ENCODE assay signal across 24 cellular contexts in the genomic region with DNA sequence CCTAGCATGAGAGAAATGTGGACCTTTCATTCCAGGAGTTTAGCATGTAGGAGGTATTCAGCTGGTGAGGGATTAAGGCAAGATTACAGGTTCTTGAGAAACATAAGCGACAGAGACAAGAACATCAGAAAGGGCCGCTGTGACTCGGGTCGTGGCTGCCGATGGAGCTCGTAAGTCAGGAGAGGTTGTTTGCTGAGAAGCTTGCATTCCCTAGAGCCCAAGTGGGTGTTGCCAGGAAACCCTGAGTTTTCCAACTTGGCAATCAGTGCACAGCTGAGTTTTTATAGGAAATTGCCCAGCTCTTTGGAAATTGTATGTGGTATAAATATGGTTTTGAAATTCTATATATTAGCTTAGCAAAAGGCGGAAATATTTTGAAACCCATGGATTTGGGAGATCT. TPM values are rescaled to one million over a fixed set of nuclear protein-coding genes. Genes with fewer than 3 reads are reported as not detected.
DNase-seq lines count a peak whose midpoint lies in the region; ATAC-seq and TF ChIP-seq lines count a peak whose summit lies in the region.
"Had no signal": no experiment of that assay in that cellular context is flagged by ENCODE, and none has a peak within 500 bp of the region (broad histone marks: within the 10 kb centered on the region; RNA-seq: fewer than 3 reads in every experiment).

No MANE protein-coding gene starts in this region.

- H3F3A ChIP-seq in smooth muscle cell (ENCODE audit: low read depth) = no peaks in the 10 kb centered on the region

- H3K9me3 ChIP-seq in smooth muscle cell (replicated peaks; ENCODE audit: low read depth) = no peaks in the 10 kb centered on the region
- H3K9me3 ChIP-seq: prostate gland had no signal

- WGBS in smooth muscle cell (ENCODE audit: low lambda C conversion rate) = 52% methylated on average over 7 of the region's 7 CpGs

- H3K4me2 ChIP-seq in smooth muscle cell = no peak overlapping the region
- H3K4me2 ChIP-seq: neural progenitor cell had no signal

- H3K4me3 ChIP-seq in smooth muscle cell = no peak overlapping the region
- H3K4me3 ChIP-seq: neural progenitor cell, prostate gland had no signal

- intact Hi-C loops in left ventricle myocardium superior (cut with micrococcal nuclease) = no loop called here

- H4K20me1 ChIP-seq in smooth muscle cell (ENCODE audit: low read depth) = no peaks in the 10 kb centered on the region

- H2AFZ ChIP-seq in smooth muscle cell (ENCODE audit: low read depth) = peak overlapping the region; percentile 74
- H2AFZ ChIP-seq: neural progenitor cell had no signal

- no peaks in the 10 kb centered on the region for H3K27me3 ChIP-seq in smooth muscle cell (ENCODE audit: low read depth)
- H3K27me3 ChIP-seq: neural progenitor cell had no signal

- H3K36me3 ChIP-seq in smooth muscle cell (ENCODE audit: low read depth) = no peaks in the 10 kb centered on the region
- H3K36me3 ChIP-seq: neural progenitor cell, prostate gland had no signal

- no peak overlapping the region for H3K9ac ChIP-seq in smooth muscle cell (ENCODE audit: low read depth)
- H3K9ac ChIP-seq: neural progenitor cell had no signal

- H3K27ac ChIP-seq in smooth muscle cell (ENCODE audit: low read depth) = no peak overlapping the region
- H3K27ac ChIP-seq: C4-2B, neural progenitor cell, prostate gland had no signal

- H3K79me2 ChIP-seq in smooth muscle cell (ENCODE audit: low read depth) = no peaks in the 10 kb centered on the region

- ATAC-seq in left ventricle myocardium superior = peak; percentile 71
- ATAC-seq: activated T-helper 17 cell treated with anti-CD3 and anti-CD28 coated beads, Interleukin-2, amount 50 U/mL, for 72 hours; SK-N-SH treated with all-trans-retinoic acid at 6 μM for 48 hours; stimulated activated memory B cell treated with anti-CD40 and anti-IgM and Interleukin-4, amounts not matched to agents 10 μg/mL and 1 μg/mL and 100 μg/mL, for 72 hours; WTC11 had no signal

- no peak for TF ChIP-seq CTCF in smooth muscle cell (IDR thresholded peaks at IDR 0.05; ENCODE audit: borderline replicate concordance, insufficient read depth, poor library complexity, severe bottlenecking)

- DNase-seq in Ammon's horn (ENCODE audit: low spot score) (peak; percentile 65), dermis blood vessel endothelial cell (peak; percentile 26), left ventricle myocardium superior (no peak), smooth muscle cell (lab: John Stamatoyannopoulos, UW; ENCODE audit: unreplicated experiment) (no peak), pons (ENCODE audit: low spot score) (no peak), retina (no peak), kidney tubule cell (ENCODE audit: low spot score) (no peak), DMS79 treated with DMSO at 0.1 percent for 48 hours (lab: John Stamatoyannopoulos, UW) (no peak)
- DNase-seq: ACHN; activated CD4-positive, alpha-beta T cell treated with anti-CD3 and anti-CD28 coated beads, Interleukin-2, amount 50 U/mL, for 4 hours; activated CD8-positive, alpha-beta memory T cell treated with anti-CD3 and anti-CD28 coated beads, Interleukin-2, amount 50 U/mL, for 4 hours; activated naive CD8-positive, alpha-beta T cell treated with anti-CD3 and anti-CD28 coated beads for 36 hours; endodermal cell; H9; NCI-H1417 treated with DMSO at 0.1 percent for 48 hours; RPMI8226; small intestine had no signal

- no peaks in the 10 kb centered on the region for H3K4me1 ChIP-seq in smooth muscle cell (ENCODE audit: low read depth)
- H3K4me1 ChIP-seq: neural progenitor cell, prostate gland had no signal

RNA-seq across cellular contexts. Expression of gene CYP1B1, which starts 46.4 kb away (rescaled TPM):
- 2.7 and 5.6 TPM in 2 replicates for total RNA-seq in dermis blood vessel endothelial cell
- total RNA-seq in left ventricle myocardium superior = 16.9 TPM
- 23.2 and 42.6 TPM in 2 replicates for total RNA-seq in smooth muscle cell
- 29.6 and 47.7 TPM in 2 replicates for polyA plus RNA-seq in smooth muscle cell

Comparison
In these comparisons a context has a peak if more than half of its experiments do, and no peak if none do; other contexts are left out.
1. DNase-seq: peak in Ammon's horn (single experiment) and dermis blood vessel endothelial cell (single experiment); none in left ventricle myocardium superior (single experiment), smooth muscle cell (single experiment), pons (single experiment), retina (single experiment), kidney tubule cell (single experiment) and DMS79 treated with DMSO at 0.1 percent for 48 hours (single experiment).